In the genomic region with DNA sequence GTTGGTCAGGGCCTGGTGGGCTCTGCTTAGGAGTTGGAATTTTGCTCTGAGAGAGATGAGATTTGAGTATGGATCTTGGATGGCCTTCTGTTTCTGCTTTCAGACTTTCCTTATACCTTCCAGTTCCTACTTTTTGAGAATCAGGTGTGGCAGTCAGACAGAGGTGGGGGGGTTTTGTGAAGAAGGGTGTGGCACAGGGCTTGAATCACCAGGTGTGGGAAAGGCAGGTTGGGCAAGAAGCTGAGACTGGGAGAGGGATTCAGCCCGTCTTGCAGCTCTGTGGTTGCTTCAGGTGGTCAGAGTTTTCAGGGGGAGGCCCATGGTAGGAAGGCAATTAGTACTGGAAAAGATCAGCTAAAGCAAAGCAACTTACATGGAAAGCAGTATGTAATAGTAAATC, we compare ENCODE assay signal across 13 cellular contexts.
DNase-seq lines count a peak whose midpoint lies in the region; ATAC-seq, FAIRE-seq and TF ChIP-seq lines count a peak whose summit lies in the region.
"Had no signal": no experiment of that assay in that cellular context is flagged by ENCODE, and none has a peak within 500 bp of the region (broad histone marks: within the 10 kb centered on the region; RNA-seq: fewer than 3 reads in every experiment).

No MANE protein-coding gene starts in this region.

- peaks cover 2% of the 10 kb centered on the region for H3K4me1 ChIP-seq in right cardiac atrium (ENCODE audit: control insufficient read depth, insufficient read depth, low read length)
- peaks cover 35% of the 10 kb centered on the region for H3K4me1 ChIP-seq in vagina

- H3K9me3 Mint-ChIP-seq in activated T-helper 2 cell treated with anti-CD3 and anti-CD28 coated beads, Interferon-gamma antibody, Interleukin-2, Interleukin-4, amounts not matched to agents 10 μg/mL and 5 μg/mL and 100 μg/mL, durations not matched to agents 14 hours and 24 hours and 36 hours, result no peaks in the 10 kb centered on the region
- peaks cover 0 to 10% (median 0%) of the 10 kb centered on the region in 7 donors for H3K9me3 Mint-ChIP-seq in naive B cell
- H3K9me3 Mint-ChIP-seq: endodermal cell had no signal

- H3K9me3 ChIP-seq in right cardiac atrium (ENCODE audit: control insufficient read depth, low read length) (no peaks in the 10 kb centered on the region), vagina (no peaks in the 10 kb centered on the region)
- H3K9me3 ChIP-seq: SK-N-SH had no signal

- TF ChIP-seq POLR2A in vagina (IDR thresholded peaks at IDR 0.05) (no peak), H54 (IDR thresholded peaks at IDR 0.05; ENCODE audit: low read depth, low read length) (no peak)

- no peak for FAIRE-seq in H54 (lab: Jason Lieb, UNC)
- FAIRE-seq: astrocyte had no signal

- H3K4me3 ChIP-seq in right cardiac atrium (ENCODE audit: low read length) (no peak overlapping the region), vagina (peak overlapping the region in 1 of 2 donors; percentile 20)

- no peak overlapping the region for H3K27ac Mint-ChIP-seq in activated T-helper 2 cell treated with anti-CD3 and anti-CD28 coated beads, Interferon-gamma antibody, Interleukin-2, Interleukin-4, amounts not matched to agents 10 μg/mL and 5 μg/mL and 100 μg/mL, durations not matched to agents 14 hours and 24 hours and 36 hours
- H3K27ac Mint-ChIP-seq in naive B cell, result peak overlapping the region in 2 of 6 donors; percentile 59 to 64
- H3K27ac Mint-ChIP-seq: endodermal cell had no signal

- no peak for DNase-seq in right cardiac atrium
- DNase-seq in left ventricle myocardium superior, result no peak
- no peak for DNase-seq in activated T-helper 2 cell treated with anti-CD3 and anti-CD28 coated beads, Interferon-gamma antibody, Interleukin-2, Interleukin-4, amounts not matched to agents 10 μg/mL and 5 μg/mL and 100 μg/mL, durations not matched to agents 14 hours and 24 hours and 36 hours (ENCODE audit: low spot score)
- no peak for DNase-seq in naive B cell
- DNase-seq in vagina (ENCODE audit: extremely low spot score in 2 of 2), result no peak
- no peak for DNase-seq in H54 (ENCODE audit: insufficient read length, low spot score)
- DNase-seq: activated CD4-positive, alpha-beta T cell treated with anti-CD3 and anti-CD28 coated beads for 48 hours; endodermal cell; NCI-H69; SK-N-SH had no signal

- H3K27ac ChIP-seq in right cardiac atrium (ENCODE audit: low read length) (peak overlapping the region; percentile 47), vagina (peak overlapping the region; percentile 62)

- peaks cover 4% of the 10 kb centered on the region for H3K27me3 Mint-ChIP-seq in activated T-helper 2 cell treated with anti-CD3 and anti-CD28 coated beads, Interferon-gamma antibody, Interleukin-2, Interleukin-4, amounts not matched to agents 10 μg/mL and 5 μg/mL and 100 μg/mL, durations not matched to agents 14 hours and 24 hours and 36 hours (ENCODE audit: low read depth)
- no peaks in the 10 kb centered on the region for H3K27me3 Mint-ChIP-seq in naive B cell

- ATAC-seq in right cardiac atrium (no peak), left ventricle myocardium superior (no peak), naive B cell (ENCODE audit: low read depth in 2 of 2) (no peak), HG03196 (IDR thresholded peaks at IDR 0.05; ENCODE audit: unreplicated experiment) (no peak), GM21737 (IDR thresholded peaks at IDR 0.05; ENCODE audit: unreplicated experiment) (no peak)

- H3K36me3 ChIP-seq in vagina, result no peaks in the 10 kb centered on the region

- 78% methylated on average over 1 of the region's 1 CpG for WGBS in right cardiac atrium

- no peak for TF ChIP-seq CTCF in vagina (IDR thresholded peaks at IDR 0.05)

- H3K27me3 ChIP-seq in right cardiac atrium (ENCODE audit: control insufficient read depth, insufficient read depth), result no peaks in the 10 kb centered on the region
- no peaks in the 10 kb centered on the region for H3K27me3 ChIP-seq in vagina

- intact Hi-C loops in right cardiac atrium (cut with DNase I), result no loop called here
- intact Hi-C loops in left ventricle myocardium superior (cut with micrococcal nuclease), result no loop called here
- intact Hi-C loops in activated T-helper 2 cell treated with anti-CD3 and anti-CD28 coated beads, Interferon-gamma antibody, Interleukin-2, Interleukin-4, amounts not matched to agents 10 μg/mL and 5 μg/mL and 100 μg/mL, durations not matched to agents 14 hours and 24 hours and 36 hours (cut with micrococcal nuclease), result no loop called here
- intact Hi-C loops in vagina (cut with DNase I), result loop anchor here (5.0 to 10.0 kb wide), 2 partner anchors 201 to 367 kb away; a partner anchor contains a TSS

- H3K36me3 Mint-ChIP-seq in activated T-helper 2 cell treated with anti-CD3 and anti-CD28 coated beads, Interferon-gamma antibody, Interleukin-2, Interleukin-4, amounts not matched to agents 10 μg/mL and 5 μg/mL and 100 μg/mL, durations not matched to agents 14 hours and 24 hours and 36 hours (ENCODE audit: low read depth), result no peaks in the 10 kb centered on the region
- no peaks in the 10 kb centered on the region for H3K36me3 Mint-ChIP-seq in naive B cell

- peak overlapping the region; percentile 23 for H3K4me3 Mint-ChIP-seq in activated T-helper 2 cell treated with anti-CD3 and anti-CD28 coated beads, Interferon-gamma antibody, Interleukin-2, Interleukin-4, amounts not matched to agents 10 μg/mL and 5 μg/mL and 100 μg/mL, durations not matched to agents 14 hours and 24 hours and 36 hours (ENCODE audit: low read depth)
- peak overlapping the region in 7 of 8 donors; percentile 13 to 70 (median 53) for H3K4me3 Mint-ChIP-seq in naive B cell
- H3K4me3 Mint-ChIP-seq: endodermal cell had no signal

- H3K4me1 Mint-ChIP-seq in activated T-helper 2 cell treated with anti-CD3 and anti-CD28 coated beads, Interferon-gamma antibody, Interleukin-2, Interleukin-4, amounts not matched to agents 10 μg/mL and 5 μg/mL and 100 μg/mL, durations not matched to agents 14 hours and 24 hours and 36 hours (ENCODE audit: low read depth), result peaks cover 11% of the 10 kb centered on the region
- H3K4me1 Mint-ChIP-seq in naive B cell, result peaks cover 9 to 13% (median 10%) of the 10 kb centered on the region in 3 donors
- H3K4me1 Mint-ChIP-seq: endodermal cell had no signal
